In the genomic region with DNA sequence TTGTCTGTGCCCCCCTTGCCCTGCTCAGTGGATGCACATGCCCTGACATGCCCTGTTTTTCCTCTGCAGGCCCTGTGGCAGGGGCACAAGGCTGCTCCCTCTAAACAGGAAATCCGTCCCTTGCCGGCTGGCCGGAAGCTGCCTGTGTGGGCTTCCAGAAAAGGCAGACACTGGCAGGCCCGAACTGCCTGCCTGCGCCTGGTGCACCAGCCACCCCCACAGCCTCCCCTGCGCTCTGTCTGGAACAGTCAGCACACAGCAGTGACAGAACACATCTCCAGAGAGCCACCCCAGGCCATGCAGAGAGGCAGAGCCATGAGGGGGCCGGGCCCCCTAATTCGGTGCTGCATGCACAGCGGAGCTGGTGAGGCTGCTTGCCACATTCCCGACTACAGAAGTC, we compare ENCODE assay signal across 11 cellular contexts. TPM values are rescaled to one million over a fixed set of nuclear protein-coding genes. Genes with fewer than 3 reads are reported as not detected.
DNase-seq lines count a peak whose midpoint lies in the region; ATAC-seq and TF ChIP-seq lines count a peak whose summit lies in the region.
"Had no signal": no experiment of that assay in that cellular context is flagged by ENCODE, and none has a peak within 500 bp of the region (broad histone marks: within the 10 kb centered on the region; RNA-seq: fewer than 3 reads in every experiment).

No MANE protein-coding gene starts in this region.

- H3K4me3 ChIP-seq in DND-41 (ENCODE audit: low read depth in 1 of 2, low read length in 2 of 2): peak overlapping the region in 1 of 2 experiments; percentile 6; a peak in 1 of 4 replicates
- peak overlapping the region in 2 of 59 donors; percentile 8 to 32 for H3K4me3 ChIP-seq in dorsolateral prefrontal cortex
- no peak overlapping the region for H3K4me3 ChIP-seq in endodermal cell (ENCODE audit: low read length)

- H3K9me3 Mint-ChIP-seq in osteocyte (ENCODE audit: unreplicated experiment) (no peaks in the 10 kb centered on the region), endodermal cell (no peaks in the 10 kb centered on the region)

- H3K27me3 ChIP-seq in DND-41 (ENCODE audit: insufficient read depth, low read length, poor library complexity) (no peaks in the 10 kb centered on the region), dorsolateral prefrontal cortex (no peaks in the 10 kb centered on the region), endodermal cell (ENCODE audit: control insufficient read depth, insufficient read depth, low read length, poor library complexity, severe bottlenecking) (peaks cover 4% of the 10 kb centered on the region)

- no peak overlapping the region for H3K27ac Mint-ChIP-seq in osteocyte (ENCODE audit: unreplicated experiment)
- no peak overlapping the region for H3K27ac Mint-ChIP-seq in endodermal cell

- WGBS in endodermal cell (ENCODE audit: insufficient coverage in 1 of 2, insufficient read length in 1 of 2), 2 experiments: 95% methylated on average over 4 to 10 of the region's 10 CpGs

- no peaks in the 10 kb centered on the region for H3K79me2 ChIP-seq in DND-41 (ENCODE audit: insufficient read depth, low read length)

- DNase-seq in DND-41 (peak; percentile 91), UCSD-AML1 (lab: John Stamatoyannopoulos, UW; ENCODE audit: unreplicated experiment) (peak; percentile 91), dorsolateral prefrontal cortex (peak in 8 of 10 donors; percentile 31 to 88 (median 76)), osteocyte (ENCODE audit: extremely low spot score, unreplicated experiment) (peak; percentile 78), endodermal cell (no peak), RKO (ENCODE audit: low spot score) (no peak)

- TF ChIP-seq CTCF in DND-41 (IDR thresholded peaks at IDR 0.05; ENCODE audit: borderline replicate concordance, extremely low read depth, low read length, poor library complexity, severe bottlenecking) (no peak), dorsolateral prefrontal cortex (IDR thresholded peaks at IDR 0.05 in 54 of 56, conservative IDR thresholded peaks at IDR 0.05 in 2 of 56; ENCODE audit: low read depth in 1 of 56, partially characterized antibody in 56 of 56) (no peak), osteocyte (IDR thresholded peaks at IDR 0.05) (no peak), endodermal cell (conservative IDR thresholded peaks at IDR 0.05) (no peak)

- H2AFZ ChIP-seq in DND-41 (ENCODE audit: low read depth, low read length): peak overlapping the region; percentile 76

- H3K4me3 Mint-ChIP-seq in osteocyte (ENCODE audit: unreplicated experiment): no peak overlapping the region
- no peak overlapping the region for H3K4me3 Mint-ChIP-seq in endodermal cell

- peak overlapping the region; percentile 56 for H3K4me2 ChIP-seq in DND-41 (ENCODE audit: insufficient read depth, low read length)

- peak; percentile 91 for ATAC-seq in DND-41 (ENCODE audit: insufficient read depth, low read depth)
- ATAC-seq in HG03025 (IDR thresholded peaks at IDR 0.05; ENCODE audit: low FRiP score, unreplicated experiment): no peak
- ATAC-seq in GM19467 (IDR thresholded peaks at IDR 0.05; ENCODE audit: unreplicated experiment): no peak

- H3K4me1 ChIP-seq in DND-41 (ENCODE audit: insufficient read depth, low read length) (peaks cover 52% of the 10 kb centered on the region), endodermal cell (ENCODE audit: control insufficient read depth, insufficient read depth, low read length) (no peaks in the 10 kb centered on the region)

- H3K9me3 ChIP-seq in DND-41 (ENCODE audit: insufficient read depth, low read length, severe bottlenecking): no peaks in the 10 kb centered on the region
- H3K9me3 ChIP-seq in endodermal cell (ENCODE audit: control insufficient read depth, low read length): no peaks in the 10 kb centered on the region

- H3K36me3 Mint-ChIP-seq in osteocyte (ENCODE audit: unreplicated experiment) (no peaks in the 10 kb centered on the region), endodermal cell (ENCODE audit: low read depth) (no peaks in the 10 kb centered on the region)

- H3K27me3 Mint-ChIP-seq in osteocyte (ENCODE audit: unreplicated experiment) (peaks cover 23% of the 10 kb centered on the region), endodermal cell (ENCODE audit: insufficient read depth) (peaks cover 2% of the 10 kb centered on the region)

- peak overlapping the region; percentile 95 for H3K27ac ChIP-seq in DND-41 (ENCODE audit: low read length)
- peak overlapping the region in 23 of 59 donors; percentile 13 to 76 (median 43) for H3K27ac ChIP-seq in dorsolateral prefrontal cortex
- no peak overlapping the region for H3K27ac ChIP-seq in endodermal cell (ENCODE audit: low read depth, low read length)

- H3K4me1 Mint-ChIP-seq in osteocyte (ENCODE audit: unreplicated experiment) (no peaks in the 10 kb centered on the region), endodermal cell (peaks cover 8% of the 10 kb centered on the region)

- no peaks in the 10 kb centered on the region for H3K36me3 ChIP-seq in DND-41 (ENCODE audit: insufficient read depth, low read length)
- H3K36me3 ChIP-seq in endodermal cell (ENCODE audit: control insufficient read depth, insufficient read depth, low read length): no peaks in the 10 kb centered on the region

- intact Hi-C loops in dorsolateral prefrontal cortex (cut with DNase I): loop anchor here in 1 of 2 donors (1.0 to 5.0 kb wide), 2 partner anchors 66 to 343 kb away; no protein-coding TSS in a partner anchor

- H4K20me1 ChIP-seq in DND-41 (ENCODE audit: insufficient read depth, low read length): no peaks in the 10 kb centered on the region

- H3K9ac ChIP-seq in DND-41 (ENCODE audit: low read depth, low read length) (peak overlapping the region; percentile 57), endodermal cell (ENCODE audit: extremely low read depth, low read length, poor library complexity, severe bottlenecking) (no peak overlapping the region)

RNA-seq across cellular contexts. Expression of gene LOXHD1, which starts 33.5 kb away (rescaled TPM):
- total RNA-seq in dorsolateral prefrontal cortex (1 to 10 TPM in 98 of 120 experiments, under 1 TPM in 22; 0.29 to 6.4 (median 1.7) TPM), osteocyte (not detected in 2 replicates), endodermal cell (1 to 10 TPM in 1 of 2 donors, not detected in 1; 2.1 TPM)
- polyA plus RNA-seq in endodermal cell (2013, experiment 1 of 2): not detected
- not detected for polyA plus RNA-seq in endodermal cell (2013, experiment 2 of 2)
- total RNA-seq: H4, LHCN-M2, SK-MEL-5 had no signal

Comparison
In these comparisons a context has a peak if more than half of its experiments do, and no peak if none do; other contexts are left out.
1. DNase-seq: peak in DND-41 (single experiment), UCSD-AML1 (single experiment), dorsolateral prefrontal cortex (8 of 10) and osteocyte (single experiment); none in endodermal cell (single experiment) and RKO (single experiment).